1 cellular context compared by ENCODE assay signal in the genomic region with DNA sequence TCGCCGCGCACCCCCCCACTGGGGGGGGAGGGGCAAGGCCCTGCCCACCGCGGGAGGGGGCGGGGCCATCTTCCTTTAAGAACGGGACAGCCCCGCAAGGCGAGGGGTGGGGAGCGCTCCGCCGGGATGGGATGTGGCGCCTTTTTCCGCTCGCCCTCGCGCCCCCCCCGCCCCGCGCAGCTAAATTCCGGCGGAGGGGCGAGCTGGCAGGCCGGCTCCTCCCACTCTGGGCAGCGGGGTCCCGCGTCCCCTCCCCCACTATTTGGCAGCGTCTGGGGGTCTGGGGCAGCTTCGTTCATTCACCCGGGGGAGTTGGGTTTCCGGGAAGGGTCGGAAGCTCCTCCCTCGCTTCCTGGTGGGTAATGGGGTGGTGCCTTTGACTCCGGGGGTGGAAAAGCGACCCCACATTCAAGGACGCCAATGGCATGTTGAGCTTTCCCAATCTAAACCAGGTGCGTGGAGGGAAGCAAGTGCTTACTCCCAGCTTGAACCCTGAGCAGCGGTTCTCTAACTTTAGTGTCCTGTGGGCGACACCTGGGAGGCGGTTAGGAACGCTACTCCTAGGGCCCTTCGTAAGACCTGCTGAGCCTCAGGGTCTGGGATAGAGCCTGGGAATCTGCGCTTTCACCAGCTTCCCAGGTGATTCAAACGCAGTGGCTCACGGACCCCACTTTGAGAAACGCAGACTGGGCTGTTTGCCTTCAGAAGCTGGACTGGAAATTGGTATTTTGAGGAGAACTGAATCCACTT.
TF ChIP-seq lines count a peak whose summit lies in the region.

No MANE protein-coding gene starts in this region.

TF ChIP-seq in GM12878, 131 proteins besides CTCF, POLR2A, EP300 and RAD21:
- TF ChIP-seq POLR2AphosphoS5 (IDR thresholded peaks at IDR 0.05; ENCODE audit: low read length): peak; percentile 52
- peak; percentile 25; the same call in 1 of the 2 replicates for TF ChIP-seq MTA2 (IDR thresholded peaks at IDR 0.05; ENCODE audit: low read depth)
- peak; percentile 73; the same call in 1 of the 2 replicates for TF ChIP-seq NBN (IDR thresholded peaks at IDR 0.05)
- TF ChIP-seq FOXM1 (IDR thresholded peaks at IDR 0.05; ENCODE audit: low read depth, low read length): no peak
- TF ChIP-seq CBFB (IDR thresholded peaks at IDR 0.05; ENCODE audit: low read depth): no peak
- 0 out of 2 replicates have a peak, but pooled peaks have one; percentile 33 for TF ChIP-seq SMAD5 (IDR thresholded peaks at IDR 0.05; ENCODE audit: low read depth)
- TF ChIP-seq SREBF2 (IDR thresholded peaks at IDR 0.05; ENCODE audit: low read length): no peak
- peak; percentile 39; the same call in 1 of the 2 replicates for TF ChIP-seq MTA3 (IDR thresholded peaks at IDR 0.05; ENCODE audit: borderline replicate concordance, low read length)
- TF ChIP-seq ZNF207 (IDR thresholded peaks at IDR 0.05; ENCODE audit: borderline replicate concordance): 0 out of 2 replicates have a peak, but pooled peaks have one; percentile 35
- TF ChIP-seq, protein P1, sequence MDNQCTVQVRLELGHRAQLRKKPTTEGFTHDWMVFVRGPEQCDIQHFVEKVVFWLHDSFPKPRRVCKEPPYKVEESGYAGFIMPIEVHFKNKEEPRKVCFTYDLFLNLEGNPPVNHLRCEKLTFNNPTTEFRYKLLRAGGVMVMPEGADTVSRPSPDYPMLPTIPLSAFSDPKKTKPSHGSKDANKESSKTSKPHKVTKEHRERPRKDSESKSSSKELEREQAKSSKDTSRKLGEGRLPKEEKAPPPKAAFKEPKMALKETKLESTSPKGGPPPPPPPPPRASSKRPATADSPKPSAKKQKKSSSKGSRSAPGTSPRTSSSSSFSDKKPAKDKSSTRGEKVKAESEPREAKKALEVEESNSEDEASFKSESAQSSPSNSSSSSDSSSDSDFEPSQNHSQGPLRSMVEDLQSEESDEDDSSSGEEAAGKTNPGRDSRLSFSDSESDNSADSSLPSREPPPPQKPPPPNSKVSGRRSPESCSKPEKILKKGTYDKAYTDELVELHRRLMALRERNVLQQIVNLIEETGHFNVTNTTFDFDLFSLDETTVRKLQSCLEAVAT (IDR thresholded peaks at IDR 0.05): 0 out of 2 replicates have a peak, but pooled peaks have one; percentile 28
- TF ChIP-seq ETV6 (conservative IDR thresholded peaks at IDR 0.05 in 1 of 2, IDR thresholded peaks at IDR 0.05 in 1 of 2; ENCODE audit: borderline replicate concordance in 1 of 2, low read depth in 1 of 2): peak in 1 of 2 experiments; percentile 71; a peak in 2 of 4 replicates
- TF ChIP-seq, protein P2, sequence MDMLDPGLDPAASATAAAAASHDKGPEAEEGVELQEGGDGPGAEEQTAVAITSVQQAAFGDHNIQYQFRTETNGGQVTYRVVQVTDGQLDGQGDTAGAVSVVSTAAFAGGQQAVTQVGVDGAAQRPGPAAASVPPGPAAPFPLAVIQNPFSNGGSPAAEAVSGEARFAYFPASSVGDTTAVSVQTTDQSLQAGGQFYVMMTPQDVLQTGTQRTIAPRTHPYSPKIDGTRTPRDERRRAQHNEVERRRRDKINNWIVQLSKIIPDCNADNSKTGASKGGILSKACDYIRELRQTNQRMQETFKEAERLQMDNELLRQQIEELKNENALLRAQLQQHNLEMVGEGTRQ (IDR thresholded peaks at IDR 0.05; ENCODE audit: borderline replicate concordance, low read depth, low read length): no peak
- TF ChIP-seq TCF12 (IDR thresholded peaks at IDR 0.05; ENCODE audit: low read depth, low read length): peak; percentile 32; the same call in 1 of the 2 replicates
- TF ChIP-seq GATAD2B (conservative IDR thresholded peaks at IDR 0.05; ENCODE audit: low read depth): peak; percentile 64; the same call in 1 of the 2 replicates
- no peak for TF ChIP-seq MYC (IDR thresholded peaks at IDR 0.05; ENCODE audit: insufficient read depth, insufficient read length, insufficient replicate concordance, low read length, severe bottlenecking)
- no peak for TF ChIP-seq ZBTB11 (CRISPR knock-in tag; IDR thresholded peaks at IDR 0.05)
- TF ChIP-seq PML (IDR thresholded peaks at IDR 0.05; ENCODE audit: low read length): 0 out of 2 replicates have a peak, but pooled peaks have one; percentile 38
- no peak for TF ChIP-seq ATF7 (IDR thresholded peaks at IDR 0.05; ENCODE audit: low read depth)
- TF ChIP-seq MAX (IDR thresholded peaks at IDR 0.05; ENCODE audit: low read depth, low read length): 0 out of 2 replicates have a peak, but pooled peaks have one; percentile 45
- 0 out of 2 replicates have a peak, but pooled peaks have one; percentile 20 for TF ChIP-seq NR2F1 (conservative IDR thresholded peaks at IDR 0.05)
- TF ChIP-seq MEF2B (IDR thresholded peaks at IDR 0.05; ENCODE audit: partially characterized antibody, poor library complexity, severe bottlenecking): peak; percentile 26
- TF ChIP-seq SP1 (IDR thresholded peaks at IDR 0.05; ENCODE audit: low read depth, low read length): no peak
- TF ChIP-seq, protein P3, sequence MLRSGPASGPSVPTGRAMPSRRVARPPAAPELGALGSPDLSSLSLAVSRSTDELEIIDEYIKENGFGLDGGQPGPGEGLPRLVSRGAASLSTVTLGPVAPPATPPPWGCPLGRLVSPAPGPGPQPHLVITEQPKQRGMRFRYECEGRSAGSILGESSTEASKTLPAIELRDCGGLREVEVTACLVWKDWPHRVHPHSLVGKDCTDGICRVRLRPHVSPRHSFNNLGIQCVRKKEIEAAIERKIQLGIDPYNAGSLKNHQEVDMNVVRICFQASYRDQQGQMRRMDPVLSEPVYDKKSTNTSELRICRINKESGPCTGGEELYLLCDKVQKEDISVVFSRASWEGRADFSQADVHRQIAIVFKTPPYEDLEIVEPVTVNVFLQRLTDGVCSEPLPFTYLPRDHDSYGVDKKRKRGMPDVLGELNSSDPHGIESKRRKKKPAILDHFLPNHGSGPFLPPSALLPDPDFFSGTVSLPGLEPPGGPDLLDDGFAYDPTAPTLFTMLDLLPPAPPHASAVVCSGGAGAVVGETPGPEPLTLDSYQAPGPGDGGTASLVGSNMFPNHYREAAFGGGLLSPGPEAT (IDR thresholded peaks at IDR 0.05; ENCODE audit: low read depth): peak; percentile 45; the same call in 1 of the 2 replicates
- peak; percentile 24; the same call in 1 of the 2 replicates for TF ChIP-seq TCF3 (IDR thresholded peaks at IDR 0.05; ENCODE audit: borderline replicate concordance, insufficient read depth, low read depth, low read length)
- no peak for TF ChIP-seq NR2C2 (IDR thresholded peaks at IDR 0.05; ENCODE audit: borderline replicate concordance, control insufficient read depth, insufficient read length, low read depth)
- TF ChIP-seq KLF5 (IDR thresholded peaks at IDR 0.05; ENCODE audit: partially characterized antibody): no peak
- no peak for TF ChIP-seq RCOR1 (conservative IDR thresholded peaks at IDR 0.05; ENCODE audit: low read depth, low read length)
- peak; percentile 76; the same call in 1 of the 2 replicates for TF ChIP-seq RB1 (IDR thresholded peaks at IDR 0.05; ENCODE audit: borderline replicate concordance)
- TF ChIP-seq, protein P4, sequence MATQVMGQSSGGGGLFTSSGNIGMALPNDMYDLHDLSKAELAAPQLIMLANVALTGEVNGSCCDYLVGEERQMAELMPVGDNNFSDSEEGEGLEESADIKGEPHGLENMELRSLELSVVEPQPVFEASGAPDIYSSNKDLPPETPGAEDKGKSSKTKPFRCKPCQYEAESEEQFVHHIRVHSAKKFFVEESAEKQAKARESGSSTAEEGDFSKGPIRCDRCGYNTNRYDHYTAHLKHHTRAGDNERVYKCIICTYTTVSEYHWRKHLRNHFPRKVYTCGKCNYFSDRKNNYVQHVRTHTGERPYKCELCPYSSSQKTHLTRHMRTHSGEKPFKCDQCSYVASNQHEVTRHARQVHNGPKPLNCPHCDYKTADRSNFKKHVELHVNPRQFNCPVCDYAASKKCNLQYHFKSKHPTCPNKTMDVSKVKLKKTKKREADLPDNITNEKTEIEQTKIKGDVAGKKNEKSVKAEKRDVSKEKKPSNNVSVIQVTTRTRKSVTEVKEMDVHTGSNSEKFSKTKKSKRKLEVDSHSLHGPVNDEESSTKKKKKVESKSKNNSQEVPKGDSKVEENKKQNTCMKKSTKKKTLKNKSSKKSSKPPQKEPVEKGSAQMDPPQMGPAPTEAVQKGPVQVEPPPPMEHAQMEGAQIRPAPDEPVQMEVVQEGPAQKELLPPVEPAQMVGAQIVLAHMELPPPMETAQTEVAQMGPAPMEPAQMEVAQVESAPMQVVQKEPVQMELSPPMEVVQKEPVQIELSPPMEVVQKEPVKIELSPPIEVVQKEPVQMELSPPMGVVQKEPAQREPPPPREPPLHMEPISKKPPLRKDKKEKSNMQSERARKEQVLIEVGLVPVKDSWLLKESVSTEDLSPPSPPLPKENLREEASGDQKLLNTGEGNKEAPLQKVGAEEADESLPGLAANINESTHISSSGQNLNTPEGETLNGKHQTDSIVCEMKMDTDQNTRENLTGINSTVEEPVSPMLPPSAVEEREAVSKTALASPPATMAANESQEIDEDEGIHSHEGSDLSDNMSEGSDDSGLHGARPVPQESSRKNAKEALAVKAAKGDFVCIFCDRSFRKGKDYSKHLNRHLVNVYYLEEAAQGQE (IDR thresholded peaks at IDR 0.05; ENCODE audit: low read depth, low read length): no peak
- TF ChIP-seq, protein P5, sequence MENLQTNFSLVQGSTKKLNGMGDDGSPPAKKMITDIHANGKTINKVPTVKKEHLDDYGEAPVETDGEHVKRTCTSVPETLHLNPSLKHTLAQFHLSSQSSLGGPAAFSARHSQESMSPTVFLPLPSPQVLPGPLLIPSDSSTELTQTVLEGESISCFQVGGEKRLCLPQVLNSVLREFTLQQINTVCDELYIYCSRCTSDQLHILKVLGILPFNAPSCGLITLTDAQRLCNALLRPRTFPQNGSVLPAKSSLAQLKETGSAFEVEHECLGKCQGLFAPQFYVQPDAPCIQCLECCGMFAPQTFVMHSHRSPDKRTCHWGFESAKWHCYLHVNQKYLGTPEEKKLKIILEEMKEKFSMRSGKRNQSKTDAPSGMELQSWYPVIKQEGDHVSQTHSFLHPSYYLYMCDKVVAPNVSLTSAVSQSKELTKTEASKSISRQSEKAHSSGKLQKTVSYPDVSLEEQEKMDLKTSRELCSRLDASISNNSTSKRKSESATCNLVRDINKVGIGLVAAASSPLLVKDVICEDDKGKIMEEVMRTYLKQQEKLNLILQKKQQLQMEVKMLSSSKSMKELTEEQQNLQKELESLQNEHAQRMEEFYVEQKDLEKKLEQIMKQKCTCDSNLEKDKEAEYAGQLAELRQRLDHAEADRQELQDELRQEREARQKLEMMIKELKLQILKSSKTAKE (IDR thresholded peaks at IDR 0.05; ENCODE audit: low read depth, poor library complexity, severe bottlenecking): no peak
- TF ChIP-seq ASH2L (IDR thresholded peaks at IDR 0.05; ENCODE audit: borderline replicate concordance, low read depth): no peak
- 0 out of 2 replicates have a peak, but pooled peaks have one; percentile 31 for TF ChIP-seq SMARCA5 (IDR thresholded peaks at IDR 0.05)
- TF ChIP-seq PAX5 (IDR thresholded peaks at IDR 0.05; ENCODE audit: borderline replicate concordance, low read depth, low read length): no peak
- peak; percentile 29 for TF ChIP-seq EED (IDR thresholded peaks at IDR 0.05; ENCODE audit: low read depth)
- TF ChIP-seq CREM (IDR thresholded peaks at IDR 0.05; ENCODE audit: low read depth): 0 out of 2 replicates have a peak, but pooled peaks have one; percentile 10
- no peak for TF ChIP-seq GABPA (IDR thresholded peaks at IDR 0.05; ENCODE audit: low read depth)
- TF ChIP-seq EGR1 (IDR thresholded peaks at IDR 0.05; ENCODE audit: borderline replicate concordance in 1 of 2, low read depth in 2 of 2, low read length in 2 of 2): peak in 1 of 2 experiments; percentile 16; a peak in 2 of 3 replicates
- peak; percentile 30; the same call in 1 of the 2 replicates for TF ChIP-seq ZBED1 (IDR thresholded peaks at IDR 0.05; ENCODE audit: borderline replicate concordance)
- TF ChIP-seq FOXK2 (IDR thresholded peaks at IDR 0.05): no peak
- peak; percentile 46 for TF ChIP-seq LARP7 (IDR thresholded peaks at IDR 0.05)
- TF ChIP-seq IKZF2 (IDR thresholded peaks at IDR 0.05): peak; percentile 71 to 77
- TF ChIP-seq NR2C1 (IDR thresholded peaks at IDR 0.05): no peak
- no peak for TF ChIP-seq WRNIP1 (IDR thresholded peaks at IDR 0.05; ENCODE audit: borderline replicate concordance, low read depth, low read length)
- TF ChIP-seq BMI1 (IDR thresholded peaks at IDR 0.05; ENCODE audit: borderline replicate concordance): no peak
- TF ChIP-seq RUNX3 (IDR thresholded peaks at IDR 0.05; ENCODE audit: low read length): peak; percentile 35; the same call in 1 of the 2 replicates
- peak; percentile 82 for TF ChIP-seq IKZF1 (conservative IDR thresholded peaks at IDR 0.05)
- TF ChIP-seq CHD2 (IDR thresholded peaks at IDR 0.05; ENCODE audit: borderline replicate concordance, low read depth, low read length): 0 out of 2 replicates have a peak, but pooled peaks have one; percentile 30
